24 cellular contexts compared by ENCODE assay signal in genomic region chr4:93912146-93912545, GRCh38.
"Had no signal": no experiment of that assay in that cellular context is flagged by ENCODE, and none has a peak within 500 bp of the region (broad histone marks: within the 10 kb centered on the region; RNA-seq: fewer than 3 reads in every experiment).

No MANE protein-coding gene starts in this region.

- DNase-seq: hippocampal formation; kidney glomerular epithelial cell; left cardiac atrium; left lung; lower lobe of right lung; mesendoderm; naive B cell; natural killer cell; nephron progenitor cell; occipital lobe; right lobe of liver; stimulated activated CD4-positive, alpha-beta T cell treated with anti-CD3 and anti-CD28 coated beads, Interleukin-1b, Interleukin-23, amount 100 ng/mL, for 48 hours; stimulated activated CD4-positive, alpha-beta T cell treated with anti-CD3 and anti-CD28 coated beads, Interleukin-2, amount 100 ng/mL, for 48 hours; stimulated activated CD4-positive, alpha-beta T cell treated with anti-CD3 and anti-CD28 coated beads, Interleukin-4, amount 100 ng/mL, for 4 hours; stimulated activated CD8-positive, alpha-beta memory T cell treated with anti-CD3 and anti-CD28 coated beads, Interleukin-4, amount 100 ng/mL, for 48 hours; stimulated activated naive CD4-positive, alpha-beta T cell treated with Interleukin-2 at 50 U/mL for 16 hours; stimulated activated naive CD8-positive, alpha-beta T cell treated with anti-CD3 and anti-CD28 coated beads, Interleukin-15, amount 100 ng/mL, for 72 hours; substantia nigra; uterus had no signal

- ATAC-seq: left cardiac atrium; left lung; lower lobe of right lung; natural killer cell; right lobe of liver; stimulated activated memory B cell treated with anti-CD40 and anti-IgM and Interleukin-4, amounts not matched to agents 10 μg/mL and 1 μg/mL and 100 μg/mL, for 72 hours; stimulated activated naive CD8-positive, alpha-beta T cell treated with anti-CD3 and anti-CD28 coated beads, Interleukin-15, amount 100 ng/mL, for 72 hours had no signal

- H3K4me3 ChIP-seq: left lung, lower lobe of right lung, neural progenitor cell, right atrium auricular region, right lobe of liver, smooth muscle cell, tibial nerve, uterus had no signal
